Comparison of ENCODE assay signal across 17 cellular contexts in genomic region chr7:78038465-78039080, GRCh38.
DNase-seq lines count a peak whose midpoint lies in the region; TF ChIP-seq lines count a peak whose summit lies in the region.
"Had no signal": no experiment of that assay in that cellular context is flagged by ENCODE, and none has a peak within 500 bp of the region (broad histone marks: within the 10 kb centered on the region; RNA-seq: fewer than 3 reads in every experiment).

No MANE protein-coding gene starts in this region.

- no peak for DNase-seq in SW 1271 (lab: John Stamatoyannopoulos, UW)
- no peak for DNase-seq in activated T-helper 1 cell treated with anti-CD3 and anti-CD28 coated beads, Interleukin-12 subunit alpha, Interleukin-12 subunit beta, Interleukin-2, Interleukin-4 antibody, amounts not matched to agents 30 ng/mL and 10 ng/mL and 1 ng/mL, durations not matched to agents 14 hours and 24 hours and 36 hours (ENCODE audit: low spot score)
- no peak for DNase-seq in MG63
- DNase-seq: Calu3; CD8-positive, alpha-beta T cell; DMS53; DND-41; EL; GM23248; H7; KBM-7 had no signal

- peaks cover 36% of the 10 kb centered on the region for H3K4me1 ChIP-seq in HUES48 (ENCODE audit: control insufficient read depth, insufficient read depth, low read length)
- peaks cover 30% of the 10 kb centered on the region; the same call in 1 of the 2 replicates for H3K4me1 ChIP-seq in iPS-20b (ENCODE audit: insufficient read depth, low read length)

- no peak for TF ChIP-seq CTCF in brain (conservative IDR thresholded peaks at IDR 0.05)

- intact Hi-C loops in activated T-helper 1 cell treated with anti-CD3 and anti-CD28 coated beads, Interleukin-12 subunit alpha, Interleukin-12 subunit beta, Interleukin-2, Interleukin-4 antibody, amounts not matched to agents 30 ng/mL and 10 ng/mL and 1 ng/mL, durations not matched to agents 14 hours and 24 hours and 36 hours (cut with micrococcal nuclease) = no loop called here

- H3K4me1 Mint-ChIP-seq in brain = peaks cover 16% of the 10 kb centered on the region
- no peaks in the 10 kb centered on the region for H3K4me1 Mint-ChIP-seq in activated T-helper 1 cell treated with anti-CD3 and anti-CD28 coated beads, Interleukin-12 subunit alpha, Interleukin-12 subunit beta, Interleukin-2, Interleukin-4 antibody, amounts not matched to agents 30 ng/mL and 10 ng/mL and 1 ng/mL, durations not matched to agents 14 hours and 24 hours and 36 hours (ENCODE audit: low read depth)

- H3K27me3 ChIP-seq in HUES48 (ENCODE audit: control insufficient read depth, insufficient read depth, low read length) (peaks cover 2% of the 10 kb centered on the region; the same call in 1 of the 2 replicates), iPS-20b (ENCODE audit: insufficient read depth, low read length) (no peaks in the 10 kb centered on the region), MG63 (no peaks in the 10 kb centered on the region)
- H3K27me3 ChIP-seq: BLaER1 treated with 17β-estradiol and CSF1 and Interleukin-3, amounts not matched to agents 10 nM and 100 nM had no signal

- H3K27ac Mint-ChIP-seq in brain = peak overlapping the region in 3 of 5 experiments; percentile 48 to 85 (median 81)
- H3K27ac Mint-ChIP-seq in activated T-helper 1 cell treated with anti-CD3 and anti-CD28 coated beads, Interleukin-12 subunit alpha, Interleukin-12 subunit beta, Interleukin-2, Interleukin-4 antibody, amounts not matched to agents 30 ng/mL and 10 ng/mL and 1 ng/mL, durations not matched to agents 14 hours and 24 hours and 36 hours = no peak overlapping the region
- H3K27ac Mint-ChIP-seq: B cell; CD8-positive, alpha-beta T cell; IgD-negative memory B cell had no signal

- H3K27ac ChIP-seq in HUES48 (ENCODE audit: low read depth, low read length) (peak overlapping the region; percentile 60), iPS-20b (ENCODE audit: low read length) (peak overlapping the region; percentile 33)
- H3K27ac ChIP-seq: BLaER1 treated with 17β-estradiol and CSF1 and Interleukin-3, amounts not matched to agents 10 nM and 100 nM; GM23248 had no signal

- no peak overlapping the region for H3K4me3 Mint-ChIP-seq in brain
- H3K4me3 Mint-ChIP-seq in activated T-helper 1 cell treated with anti-CD3 and anti-CD28 coated beads, Interleukin-12 subunit alpha, Interleukin-12 subunit beta, Interleukin-2, Interleukin-4 antibody, amounts not matched to agents 30 ng/mL and 10 ng/mL and 1 ng/mL, durations not matched to agents 14 hours and 24 hours and 36 hours = no peak overlapping the region
- H3K4me3 Mint-ChIP-seq: B cell; CD8-positive, alpha-beta T cell; IgD-negative memory B cell had no signal

- H3K36me3 ChIP-seq in HUES48 (ENCODE audit: control insufficient read depth, insufficient read depth, low read length) (no peaks in the 10 kb centered on the region), iPS-20b (ENCODE audit: insufficient read depth, low read depth, low read length) (no peaks in the 10 kb centered on the region), MG63 (no peaks in the 10 kb centered on the region)
- H3K36me3 ChIP-seq: BLaER1 treated with 17β-estradiol and CSF1 and Interleukin-3, amounts not matched to agents 10 nM and 100 nM had no signal

- H3K27me3 Mint-ChIP-seq in brain = no peaks in the 10 kb centered on the region
- H3K27me3 Mint-ChIP-seq in activated T-helper 1 cell treated with anti-CD3 and anti-CD28 coated beads, Interleukin-12 subunit alpha, Interleukin-12 subunit beta, Interleukin-2, Interleukin-4 antibody, amounts not matched to agents 30 ng/mL and 10 ng/mL and 1 ng/mL, durations not matched to agents 14 hours and 24 hours and 36 hours (ENCODE audit: insufficient read depth) = peaks cover 14% of the 10 kb centered on the region

- H3K9me3 ChIP-seq in HUES48 (ENCODE audit: control insufficient read depth, insufficient read depth, low read length) = no peaks in the 10 kb centered on the region
- no peaks in the 10 kb centered on the region for H3K9me3 ChIP-seq in iPS-20b (ENCODE audit: insufficient read depth, low read depth, low read length)
- no peaks in the 10 kb centered on the region for H3K9me3 ChIP-seq in MG63

- no peak overlapping the region for H3K9ac ChIP-seq in HUES48 (ENCODE audit: low read depth, low read length)
- H3K9ac ChIP-seq in iPS-20b (ENCODE audit: low read depth, low read length) = no peak overlapping the region; the same call in 1 of the 2 replicates
- H3K9ac ChIP-seq: BLaER1 treated with 17β-estradiol and CSF1 and Interleukin-3, amounts not matched to agents 10 nM and 100 nM; GM23248 had no signal

- peaks cover 28% of the 10 kb centered on the region for H3K36me3 Mint-ChIP-seq in brain
- H3K36me3 Mint-ChIP-seq in activated T-helper 1 cell treated with anti-CD3 and anti-CD28 coated beads, Interleukin-12 subunit alpha, Interleukin-12 subunit beta, Interleukin-2, Interleukin-4 antibody, amounts not matched to agents 30 ng/mL and 10 ng/mL and 1 ng/mL, durations not matched to agents 14 hours and 24 hours and 36 hours (ENCODE audit: low read depth) = no peaks in the 10 kb centered on the region
- H3K36me3 Mint-ChIP-seq: CD8-positive, alpha-beta T cell; IgD-negative memory B cell had no signal

- H3K4me3 ChIP-seq in HUES48 (ENCODE audit: low read depth, low read length) (no peak overlapping the region), iPS-20b (ENCODE audit: low read length) (peak overlapping the region; percentile 2; the same call in 1 of the 2 replicates), MG63 (no peak overlapping the region)
- H3K4me3 ChIP-seq: BLaER1 treated with 17β-estradiol and CSF1 and Interleukin-3, amounts not matched to agents 10 nM and 100 nM; GM23248 had no signal

- H3K9me3 Mint-ChIP-seq in brain = no peaks in the 10 kb centered on the region
- H3K9me3 Mint-ChIP-seq in activated T-helper 1 cell treated with anti-CD3 and anti-CD28 coated beads, Interleukin-12 subunit alpha, Interleukin-12 subunit beta, Interleukin-2, Interleukin-4 antibody, amounts not matched to agents 30 ng/mL and 10 ng/mL and 1 ng/mL, durations not matched to agents 14 hours and 24 hours and 36 hours = no peaks in the 10 kb centered on the region
- H3K9me3 Mint-ChIP-seq: CD8-positive, alpha-beta T cell; IgD-negative memory B cell had no signal
